Comparison of ENCODE assay signal across 18 cellular contexts in genomic region chr4:118988635-118988972, GRCh38.
A peak's percentile ranks its signal among the peaks of the same experiment; 100 is the strongest.
DNase-seq lines count a peak whose midpoint lies in the region; FAIRE-seq and TF ChIP-seq lines count a peak whose summit lies in the region.
"Had no signal": no experiment of that assay in that cellular context is flagged by ENCODE, and none has a peak within 500 bp of the region (broad histone marks: within the 10 kb centered on the region; RNA-seq: fewer than 3 reads in every experiment).

No MANE protein-coding gene starts in this region.

- H3K79me2 ChIP-seq in osteoblast (ENCODE audit: insufficient read depth, low read length): no peaks in the 10 kb centered on the region

- intact Hi-C loops in dorsolateral prefrontal cortex (cut with DNase I): loop anchor here (10.0 kb wide), 3 partner anchors 296 to 1066 kb away; partner anchors contain the start of gene PDE5A (in 1 of the 2)
- intact Hi-C loops in tibial artery (cut with DNase I; ENCODE audit: low total_unique reads): loop anchor here (2.0 to 10.0 kb wide), 3 partner anchors 28 to 1064 kb away; no protein-coding TSS in a partner anchor

- peak overlapping the region; percentile 41 for H2AFZ ChIP-seq in osteoblast (ENCODE audit: low read length)

- H3K9me3 ChIP-seq in Peyer's patch: no peaks in the 10 kb centered on the region
- H3K9me3 ChIP-seq in osteoblast (ENCODE audit: low read depth, low read length): no peaks in the 10 kb centered on the region
- H3K9me3 ChIP-seq in tibial artery: no peaks in the 10 kb centered on the region
- H3K9me3 ChIP-seq: neutrophil had no signal

- no peak for FAIRE-seq in H54 (lab: Jason Lieb, UNC)
- FAIRE-seq: K562 had no signal

- H3K4me3 ChIP-seq in Peyer's patch (no peak overlapping the region), dorsolateral prefrontal cortex (no peak overlapping the region), osteoblast (ENCODE audit: insufficient read depth, low read length) (no peak overlapping the region), tibial artery (no peak overlapping the region)
- H3K4me3 ChIP-seq: K562, SK-N-MC had no signal

- H3K36me3 ChIP-seq in Peyer's patch (no peaks in the 10 kb centered on the region), osteoblast (ENCODE audit: insufficient read depth, low read length) (no peaks in the 10 kb centered on the region), tibial artery (no peaks in the 10 kb centered on the region)
- H3K36me3 ChIP-seq: neutrophil had no signal

- peaks cover 0 to 13% (median 0%) of the 10 kb centered on the region in 4 donors for H3K4me1 ChIP-seq in Peyer's patch
- H3K4me1 ChIP-seq in osteoblast (ENCODE audit: insufficient read depth, low read length): peaks cover 22% of the 10 kb centered on the region
- H3K4me1 ChIP-seq in tibial artery: peaks cover 0 to 100% (median 54%) of the 10 kb centered on the region in 4 donors

- no peaks in the 10 kb centered on the region for H3K27me3 ChIP-seq in Peyer's patch
- H3K27me3 ChIP-seq in dorsolateral prefrontal cortex: no peaks in the 10 kb centered on the region
- H3K27me3 ChIP-seq in osteoblast (ENCODE audit: insufficient read depth, low read length): no peaks in the 10 kb centered on the region
- no peaks in the 10 kb centered on the region for H3K27me3 ChIP-seq in tibial artery
- H3K27me3 ChIP-seq: neutrophil had no signal

- H4K20me1 ChIP-seq in osteoblast (ENCODE audit: insufficient read depth, low read length): no peaks in the 10 kb centered on the region

- TF ChIP-seq CTCF in Peyer's patch (IDR thresholded peaks at IDR 0.05) (no peak), dorsolateral prefrontal cortex (IDR thresholded peaks at IDR 0.05 in 54 of 56, conservative IDR thresholded peaks at IDR 0.05 in 2 of 56; ENCODE audit: low read depth in 1 of 56, partially characterized antibody in 56 of 56) (no peak), osteoblast (IDR thresholded peaks at IDR 0.05; ENCODE audit: extremely low read depth, low read depth, low read length) (no peak), tibial artery (IDR thresholded peaks at IDR 0.05) (no peak)

- no peak for TF ChIP-seq POLR2A in Peyer's patch (IDR thresholded peaks at IDR 0.05)
- no peak for TF ChIP-seq POLR2A in H54 (IDR thresholded peaks at IDR 0.05; ENCODE audit: low read depth, low read length)

- H3K27ac ChIP-seq in Peyer's patch (peak overlapping the region; percentile 36 to 82 (median 68)), dorsolateral prefrontal cortex (peak overlapping the region in 36 of 59 donors; percentile 7 to 80 (median 45)), osteoblast (ENCODE audit: low read depth, low read length) (peak overlapping the region; percentile 96), tibial artery (peak overlapping the region; percentile 86)
- H3K27ac ChIP-seq: neutrophil, SK-N-MC had no signal

- no peak for DNase-seq in Peyer's patch
- no peak for DNase-seq in dorsolateral prefrontal cortex
- no peak for DNase-seq in osteoblast (ENCODE audit: insufficient read length, low spot score, missing footprints)
- DNase-seq in tibial artery: no peak
- DNase-seq in 8988T: no peak
- no peak for DNase-seq in H54 (ENCODE audit: insufficient read length, low spot score)
- no peak for DNase-seq in SW480 (ENCODE audit: low spot score)
- no peak for DNase-seq in stimulated activated CD4-positive, alpha-beta T cell treated with anti-CD3 and anti-CD28 coated beads, Interleukin-4, amount 100 ng/mL, for 4 hours
- DNase-seq: activated CD4-positive, alpha-beta T cell treated with anti-CD3 and anti-CD28 coated beads, Interleukin-2, amount 10 ng/mL, durations not matched to agents 7 days and 5 days; activated naive CD4-positive, alpha-beta T cell treated with anti-CD3 and anti-CD28 coated beads, Interleukin-2, amount 50 U/mL, for 16 hours; activated T-cell treated with anti-CD3 and anti-CD28 coated beads for 4 hours; C1 segment of cervical spinal cord; DMS53; effector memory CD8-positive, alpha-beta T cell; mesendoderm had no signal

- H3K4me2 ChIP-seq in osteoblast (ENCODE audit: insufficient read depth, low read length): peak overlapping the region; percentile 49

Comparison
In these comparisons a context has a peak if more than half of its experiments do, and no peak if none do; other contexts are left out.
1. H3K27ac ChIP-seq: peak in every context shown above with its lines; median percentile 96 in osteoblast; 86 in tibial artery; 68 in Peyer's patch; 45 in dorsolateral prefrontal cortex.